ENCODE assay signal across 19 cellular contexts in genomic region chr20:63074182-63074581, GRCh38.
"Had no signal": no experiment of that assay in that cellular context is flagged by ENCODE, and none has a peak within 500 bp of the region (broad histone marks: within the 10 kb centered on the region; RNA-seq: fewer than 3 reads in every experiment).

No MANE protein-coding gene starts in this region.

- H3K27ac ChIP-seq: epithelial cell of prostate, esophagus muscularis mucosa, gastrocnemius medialis, heart right ventricle, neutrophil, right atrium auricular region, tibial artery, upper lobe of left lung, vagina had no signal

- H3K4me1 ChIP-seq: gastrocnemius medialis, vagina had no signal

- H3K4me3 ChIP-seq: esophagus muscularis mucosa, gastrocnemius medialis, heart right ventricle, mucosa of descending colon, right atrium auricular region, smooth muscle cell, tibial artery, upper lobe of left lung, vagina had no signal

- DNase-seq: effector memory CD8-positive, alpha-beta T cell; gastrocnemius medialis; hypothalamus; mammary epithelial cell; stimulated activated CD4-positive, alpha-beta T cell treated with anti-CD3 and anti-CD28 coated beads, Interleukin-4, amount 100 ng/mL, for 1 hour; stimulated activated CD8-positive, alpha-beta memory T cell treated with anti-CD3 and anti-CD28 coated beads, Interleukin-4, amount 100 ng/mL, for 48 hours; stimulated activated naive CD8-positive, alpha-beta T cell treated with anti-CD3 and anti-CD28 coated beads, Interleukin-15, Interleukin-2, amounts not matched to agents 100 U/mL and 50 U/mL, for 24 hours had no signal

- H3K9me3 ChIP-seq: neutrophil, vagina had no signal

- H3K36me3 ChIP-seq: esophagus muscularis mucosa, gastrocnemius medialis, heart right ventricle, neutrophil, right atrium auricular region, tibial artery, upper lobe of left lung, vagina had no signal

- ATAC-seq: effector memory CD8-positive, alpha-beta T cell; gastrocnemius medialis; heart right ventricle; mucosa of descending colon; naive thymus-derived CD8-positive, alpha-beta T cell; stimulated activated effector memory CD8-positive, alpha-beta T cell treated with anti-CD3 and anti-CD28 coated beads, Interleukin-12 subunit alpha, Interleukin-12 subunit beta, amount 100 ng/mL, for 72 hours; stimulated activated naive CD8-positive, alpha-beta T cell treated with anti-CD3 and anti-CD28 coated beads, Interleukin-15, Interleukin-2, amounts not matched to agents 100 U/mL and 50 U/mL, for 24 hours had no signal
